2 cellular contexts compared by ENCODE assay signal in the genomic region with DNA sequence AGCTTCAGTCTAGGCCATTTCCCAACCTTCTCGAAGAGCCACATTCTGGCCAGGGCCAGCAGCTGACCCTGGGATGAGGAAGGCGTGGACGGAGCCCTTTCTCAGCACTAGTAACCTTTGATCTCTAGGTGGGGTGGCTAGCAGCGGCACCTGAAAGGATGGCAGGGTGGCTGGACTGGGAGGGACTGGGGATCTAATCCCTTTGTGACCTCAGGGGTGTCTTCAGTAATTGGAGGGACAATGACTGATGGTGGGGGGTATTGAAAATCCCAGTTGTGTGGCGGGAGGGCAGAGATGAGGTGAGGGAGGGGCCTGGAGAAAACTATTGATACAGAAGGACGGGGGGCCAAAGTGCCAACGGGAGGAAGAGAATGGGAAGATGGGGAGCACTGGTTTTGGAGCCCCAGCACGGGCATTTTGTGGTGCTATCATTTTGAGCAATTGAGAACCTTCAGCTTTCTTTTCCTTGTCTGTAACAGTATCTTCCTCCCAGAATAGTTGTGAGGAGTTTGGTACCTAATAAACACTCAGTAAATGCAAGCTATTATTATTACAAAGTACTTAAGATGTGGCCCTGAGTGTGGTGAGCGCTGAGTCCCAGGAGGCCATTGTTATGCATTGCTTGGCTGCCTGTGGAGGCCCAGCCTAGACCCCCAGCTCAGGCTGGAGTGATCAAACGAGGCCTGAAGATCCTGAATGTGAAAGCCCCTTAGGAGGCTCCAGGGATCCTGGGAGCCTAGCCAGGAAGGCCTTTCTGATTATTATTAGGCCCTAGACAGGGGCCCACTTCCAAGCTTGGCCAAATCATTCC.
A peak's percentile ranks its signal among the peaks of the same experiment; 100 is the strongest.
TF ChIP-seq lines count a peak whose summit lies in the region.

No MANE protein-coding gene starts in this region.

TF ChIP-seq in HepG2, 621 proteins besides CTCF, POLR2A, EP300 and RAD21 (continued from another document and continues in another):
- TF ChIP-seq ZNF263 (CRISPR knock-in tag; IDR thresholded peaks at IDR 0.05) (0 out of 2 replicates have a peak, but pooled peaks have one; percentile 10), PHF21A (CRISPR knock-in tag; IDR thresholded peaks at IDR 0.05) (peak; percentile 57; the same call in 1 of the 2 replicates), KDM6A (CRISPR knock-in tag; IDR thresholded peaks at IDR 0.05; ENCODE audit: low read depth) (no peak), SOX5 (CRISPR knock-in tag; IDR thresholded peaks at IDR 0.05; ENCODE audit: borderline replicate concordance) (peak; percentile 80), ZNF713 (CRISPR knock-in tag; IDR thresholded peaks at IDR 0.05) (no peak), ZNF124 (CRISPR knock-in tag; IDR thresholded peaks at IDR 0.05) (no peak), ZNF776 (CRISPR knock-in tag; IDR thresholded peaks at IDR 0.05) (no peak), SMYD3 (CRISPR knock-in tag; IDR thresholded peaks at IDR 0.05) (no peak), NR2F6 (IDR thresholded peaks at IDR 0.05) (peak; percentile 60), NR2F6 (CRISPR knock-in tag; IDR thresholded peaks at IDR 0.05) (peak; percentile 81), HNF4A (CRISPR knock-in tag; IDR thresholded peaks at IDR 0.05) (peak; percentile 84), SPEN (CRISPR knock-in tag; IDR thresholded peaks at IDR 0.05; ENCODE audit: low read depth) (peak; percentile 42; the same call in 1 of the 2 replicates), ZNF414 (CRISPR knock-in tag; IDR thresholded peaks at IDR 0.05) (no peak), RBM39 (IDR thresholded peaks at IDR 0.05; ENCODE audit: low read depth, low read length, poor library complexity, severe bottlenecking) (no peak), ZNF678 (CRISPR knock-in tag; IDR thresholded peaks at IDR 0.05) (no peak)
- TF ChIP-seq, protein P1, sequence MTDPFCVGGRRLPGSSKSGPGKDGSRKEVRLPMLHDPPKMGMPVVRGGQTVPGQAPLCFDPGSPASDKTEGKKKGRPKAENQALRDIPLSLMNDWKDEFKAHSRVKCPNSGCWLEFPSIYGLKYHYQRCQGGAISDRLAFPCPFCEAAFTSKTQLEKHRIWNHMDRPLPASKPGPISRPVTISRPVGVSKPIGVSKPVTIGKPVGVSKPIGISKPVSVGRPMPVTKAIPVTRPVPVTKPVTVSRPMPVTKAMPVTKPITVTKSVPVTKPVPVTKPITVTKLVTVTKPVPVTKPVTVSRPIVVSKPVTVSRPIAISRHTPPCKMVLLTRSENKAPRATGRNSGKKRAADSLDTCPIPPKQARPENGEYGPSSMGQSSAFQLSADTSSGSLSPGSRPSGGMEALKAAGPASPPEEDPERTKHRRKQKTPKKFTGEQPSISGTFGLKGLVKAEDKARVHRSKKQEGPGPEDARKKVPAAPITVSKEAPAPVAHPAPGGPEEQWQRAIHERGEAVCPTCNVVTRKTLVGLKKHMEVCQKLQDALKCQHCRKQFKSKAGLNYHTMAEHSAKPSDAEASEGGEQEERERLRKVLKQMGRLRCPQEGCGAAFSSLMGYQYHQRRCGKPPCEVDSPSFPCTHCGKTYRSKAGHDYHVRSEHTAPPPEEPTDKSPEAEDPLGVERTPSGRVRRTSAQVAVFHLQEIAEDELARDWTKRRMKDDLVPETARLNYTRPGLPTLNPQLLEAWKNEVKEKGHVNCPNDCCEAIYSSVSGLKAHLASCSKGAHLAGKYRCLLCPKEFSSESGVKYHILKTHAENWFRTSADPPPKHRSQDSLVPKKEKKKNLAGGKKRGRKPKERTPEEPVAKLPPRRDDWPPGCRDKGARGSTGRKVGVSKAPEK (CRISPR knock-in tag; IDR thresholded peaks at IDR 0.05; ENCODE audit: borderline replicate concordance): no peak
- TF ChIP-seq, protein P2, sequence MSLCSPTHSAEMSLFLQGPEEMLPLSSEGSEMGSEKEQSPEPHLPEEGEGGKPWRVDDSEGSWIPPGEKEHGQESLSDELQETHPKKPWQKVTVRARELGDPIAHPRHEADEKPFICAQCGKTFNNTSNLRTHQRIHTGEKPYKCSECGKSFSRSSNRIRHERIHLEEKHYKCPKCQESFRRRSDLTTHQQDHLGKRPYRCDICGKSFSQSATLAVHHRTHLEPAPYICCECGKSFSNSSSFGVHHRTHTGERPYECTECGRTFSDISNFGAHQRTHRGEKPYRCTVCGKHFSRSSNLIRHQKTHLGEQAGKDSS (CRISPR knock-in tag; IDR thresholded peaks at IDR 0.05; ENCODE audit: borderline replicate concordance, low read depth): peak; percentile 51; the same call in 1 of the 2 replicates
- TF ChIP-seq, protein P3, sequence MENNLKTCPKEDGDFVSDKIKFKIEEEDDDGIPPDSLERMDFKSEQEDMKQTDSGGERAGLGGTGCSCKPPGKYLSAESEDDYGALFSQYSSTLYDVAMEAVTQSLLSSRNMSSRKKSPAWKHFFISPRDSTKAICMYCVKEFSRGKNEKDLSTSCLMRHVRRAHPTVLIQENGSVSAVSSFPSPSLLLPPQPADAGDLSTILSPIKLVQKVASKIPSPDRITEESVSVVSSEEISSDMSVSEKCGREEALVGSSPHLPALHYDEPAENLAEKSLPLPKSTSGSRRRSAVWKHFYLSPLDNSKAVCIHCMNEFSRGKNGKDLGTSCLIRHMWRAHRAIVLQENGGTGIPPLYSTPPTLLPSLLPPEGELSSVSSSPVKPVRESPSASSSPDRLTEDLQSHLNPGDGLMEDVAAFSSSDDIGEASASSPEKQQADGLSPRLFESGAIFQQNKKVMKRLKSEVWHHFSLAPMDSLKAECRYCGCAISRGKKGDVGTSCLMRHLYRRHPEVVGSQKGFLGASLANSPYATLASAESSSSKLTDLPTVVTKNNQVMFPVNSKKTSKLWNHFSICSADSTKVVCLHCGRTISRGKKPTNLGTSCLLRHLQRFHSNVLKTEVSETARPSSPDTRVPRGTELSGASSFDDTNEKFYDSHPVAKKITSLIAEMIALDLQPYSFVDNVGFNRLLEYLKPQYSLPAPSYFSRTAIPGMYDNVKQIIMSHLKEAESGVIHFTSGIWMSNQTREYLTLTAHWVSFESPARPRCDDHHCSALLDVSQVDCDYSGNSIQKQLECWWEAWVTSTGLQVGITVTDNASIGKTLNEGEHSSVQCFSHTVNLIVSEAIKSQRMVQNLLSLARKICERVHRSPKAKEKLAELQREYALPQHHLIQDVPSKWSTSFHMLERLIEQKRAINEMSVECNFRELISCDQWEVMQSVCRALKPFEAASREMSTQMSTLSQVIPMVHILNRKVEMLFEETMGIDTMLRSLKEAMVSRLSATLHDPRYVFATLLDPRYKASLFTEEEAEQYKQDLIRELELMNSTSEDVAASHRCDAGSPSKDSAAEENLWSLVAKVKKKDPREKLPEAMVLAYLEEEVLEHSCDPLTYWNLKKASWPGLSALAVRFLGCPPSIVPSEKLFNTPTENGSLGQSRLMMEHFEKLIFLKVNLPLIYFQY (CRISPR knock-in tag; IDR thresholded peaks at IDR 0.05; ENCODE audit: borderline replicate concordance): no peak

TF ChIP-seq in H1, 55 proteins besides CTCF, POLR2A, EP300 and RAD21 (continued from another document):
- TF ChIP-seq, protein P4, sequence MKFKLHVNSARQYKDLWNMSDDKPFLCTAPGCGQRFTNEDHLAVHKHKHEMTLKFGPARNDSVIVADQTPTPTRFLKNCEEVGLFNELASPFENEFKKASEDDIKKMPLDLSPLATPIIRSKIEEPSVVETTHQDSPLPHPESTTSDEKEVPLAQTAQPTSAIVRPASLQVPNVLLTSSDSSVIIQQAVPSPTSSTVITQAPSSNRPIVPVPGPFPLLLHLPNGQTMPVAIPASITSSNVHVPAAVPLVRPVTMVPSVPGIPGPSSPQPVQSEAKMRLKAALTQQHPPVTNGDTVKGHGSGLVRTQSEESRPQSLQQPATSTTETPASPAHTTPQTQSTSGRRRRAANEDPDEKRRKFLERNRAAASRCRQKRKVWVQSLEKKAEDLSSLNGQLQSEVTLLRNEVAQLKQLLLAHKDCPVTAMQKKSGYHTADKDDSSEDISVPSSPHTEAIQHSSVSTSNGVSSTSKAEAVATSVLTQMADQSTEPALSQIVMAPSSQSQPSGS (IDR thresholded peaks at IDR 0.05; ENCODE audit: low read length): peak; percentile 62
- TF ChIP-seq BACH1 (IDR thresholded peaks at IDR 0.05; ENCODE audit: low read length): no peak
- TF ChIP-seq RXRA (IDR thresholded peaks at IDR 0.05; ENCODE audit: insufficient read depth, low read depth, low read length): peak; percentile 56; the same call in 1 of the 2 replicates
- TF ChIP-seq SIRT6 (IDR thresholded peaks at IDR 0.05; ENCODE audit: low read length): no peak
- TF ChIP-seq SP4 (IDR thresholded peaks at IDR 0.05; ENCODE audit: low read length): no peak
- TF ChIP-seq CEBPB (IDR thresholded peaks at IDR 0.05; ENCODE audit: low read depth, low read length): no peak
- TF ChIP-seq, protein P5, sequence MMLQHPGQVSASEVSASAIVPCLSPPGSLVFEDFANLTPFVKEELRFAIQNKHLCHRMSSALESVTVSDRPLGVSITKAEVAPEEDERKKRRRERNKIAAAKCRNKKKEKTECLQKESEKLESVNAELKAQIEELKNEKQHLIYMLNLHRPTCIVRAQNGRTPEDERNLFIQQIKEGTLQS (IDR thresholded peaks at IDR 0.05; ENCODE audit: insufficient read depth, low read depth, low read length): no peak
- TF ChIP-seq JUN (IDR thresholded peaks at IDR 0.05; ENCODE audit: low read depth, low read length): no peak
- no peak for TF ChIP-seq HDAC6 (IDR thresholded peaks at IDR 0.05; ENCODE audit: low read depth, low read length)
- no peak for TF ChIP-seq KDM5A (IDR thresholded peaks at IDR 0.05; ENCODE audit: low read length)
- 0 out of 2 replicates have a peak, but pooled peaks have one; percentile 0 for TF ChIP-seq TEAD4 (IDR thresholded peaks at IDR 0.05; ENCODE audit: low read depth, low read length)
- no peak for TF ChIP-seq SIX5 (IDR thresholded peaks at IDR 0.05; ENCODE audit: low read depth, low read length)
- no peak for TF ChIP-seq NRF1 (IDR thresholded peaks at IDR 0.05; ENCODE audit: low read depth, low read length)
- TF ChIP-seq CREB1 (IDR thresholded peaks at IDR 0.05): no peak
